8 cellular contexts compared by ENCODE assay signal in genomic region chrX:81120270-81120935, GRCh38.
DNase-seq lines count a peak whose midpoint lies in the region; ATAC-seq and TF ChIP-seq lines count a peak whose summit lies in the region.

No MANE protein-coding gene starts in this region.

- H3K9me3 ChIP-seq in thoracic aorta = no peaks in the 10 kb centered on the region

- H3K27me3 ChIP-seq in thoracic aorta (replicated peaks; ENCODE audit: insufficient read depth) = no peaks in the 10 kb centered on the region

- no peaks in the 10 kb centered on the region for H3K36me3 ChIP-seq in thoracic aorta

- no peaks in the 10 kb centered on the region for H3K36me3 Mint-ChIP-seq in activated naive CD8-positive, alpha-beta T cell treated with anti-CD3 and anti-CD28 coated beads, Interleukin-2, amount 50 U/mL, for 24 hours (ENCODE audit: low read depth)

- DNase-seq in ELF-1 (ENCODE audit: low read depth, low spot score) = peak; percentile 5
- no peak for DNase-seq in activated naive CD8-positive, alpha-beta T cell treated with anti-CD3 and anti-CD28 coated beads, Interleukin-2, amount 50 U/mL, for 24 hours
- peak; percentile 1 for DNase-seq in kidney tubule cell (ENCODE audit: low spot score)
- DNase-seq in thoracic aorta (ENCODE audit: low spot score) = no peak
- DNase-seq in NCI-H446 treated with DMSO at 0.1 percent for 48 hours (lab: John Stamatoyannopoulos, UW) = no peak
- DNase-seq in NCI-H2107 treated with DMSO at 0.1 percent for 48 hours (lab: John Stamatoyannopoulos, UW; ENCODE audit: unreplicated experiment) = no peak

- no peak for TF ChIP-seq CTCF in thoracic aorta (IDR thresholded peaks at IDR 0.05)

- peak overlapping the region; percentile 94 for H3K4me3 Mint-ChIP-seq in activated naive CD8-positive, alpha-beta T cell treated with anti-CD3 and anti-CD28 coated beads, Interleukin-2, amount 50 U/mL, for 24 hours

- no peaks in the 10 kb centered on the region for H3K4me1 ChIP-seq in thoracic aorta (ENCODE audit: control insufficient read depth in 1 of 2, low read depth in 2 of 2)

- H3K9me3 Mint-ChIP-seq in activated naive CD8-positive, alpha-beta T cell treated with anti-CD3 and anti-CD28 coated beads, Interleukin-2, amount 50 U/mL, for 24 hours = no peaks in the 10 kb centered on the region

- peaks cover 1% of the 10 kb centered on the region for H3K27me3 Mint-ChIP-seq in activated naive CD8-positive, alpha-beta T cell treated with anti-CD3 and anti-CD28 coated beads, Interleukin-2, amount 50 U/mL, for 24 hours

- H3K27ac Mint-ChIP-seq in activated naive CD8-positive, alpha-beta T cell treated with anti-CD3 and anti-CD28 coated beads, Interleukin-2, amount 50 U/mL, for 24 hours = peak overlapping the region; percentile 81

- H3K4me1 Mint-ChIP-seq in activated naive CD8-positive, alpha-beta T cell treated with anti-CD3 and anti-CD28 coated beads, Interleukin-2, amount 50 U/mL, for 24 hours = peaks cover 9% of the 10 kb centered on the region

- peak; percentile 29 for ATAC-seq in GM21390 (IDR thresholded peaks at IDR 0.05; ENCODE audit: unreplicated experiment)
- peak; percentile 12 for ATAC-seq in HG03565 (IDR thresholded peaks at IDR 0.05; ENCODE audit: unreplicated experiment)
- ATAC-seq in activated naive CD8-positive, alpha-beta T cell treated with anti-CD3 and anti-CD28 coated beads, Interleukin-2, amount 50 U/mL, for 24 hours = peak; percentile 8
- no peak for ATAC-seq in thoracic aorta (ENCODE audit: insufficient number of reproducible peaks, low FRiP score, low read depth)

- peak overlapping the region in 1 of 2 donors; percentile 47 for H3K27ac ChIP-seq in thoracic aorta

- peak overlapping the region; percentile 82 for H3K4me3 ChIP-seq in thoracic aorta

Comparison
In these comparisons a context has a peak if more than half of its experiments do, and no peak if none do; other contexts are left out.
1. DNase-seq: peak in ELF-1 (single experiment) and kidney tubule cell (single experiment); none in activated naive CD8-positive, alpha-beta T cell treated with anti-CD3 and anti-CD28 coated beads, Interleukin-2, amount 50 U/mL, for 24 hours (single experiment), thoracic aorta (single experiment), NCI-H446 treated with DMSO at 0.1 percent for 48 hours (single experiment) and NCI-H2107 treated with DMSO at 0.1 percent for 48 hours (single experiment).